Comparison of ENCODE assay signal across 14 cellular contexts in the genomic region with DNA sequence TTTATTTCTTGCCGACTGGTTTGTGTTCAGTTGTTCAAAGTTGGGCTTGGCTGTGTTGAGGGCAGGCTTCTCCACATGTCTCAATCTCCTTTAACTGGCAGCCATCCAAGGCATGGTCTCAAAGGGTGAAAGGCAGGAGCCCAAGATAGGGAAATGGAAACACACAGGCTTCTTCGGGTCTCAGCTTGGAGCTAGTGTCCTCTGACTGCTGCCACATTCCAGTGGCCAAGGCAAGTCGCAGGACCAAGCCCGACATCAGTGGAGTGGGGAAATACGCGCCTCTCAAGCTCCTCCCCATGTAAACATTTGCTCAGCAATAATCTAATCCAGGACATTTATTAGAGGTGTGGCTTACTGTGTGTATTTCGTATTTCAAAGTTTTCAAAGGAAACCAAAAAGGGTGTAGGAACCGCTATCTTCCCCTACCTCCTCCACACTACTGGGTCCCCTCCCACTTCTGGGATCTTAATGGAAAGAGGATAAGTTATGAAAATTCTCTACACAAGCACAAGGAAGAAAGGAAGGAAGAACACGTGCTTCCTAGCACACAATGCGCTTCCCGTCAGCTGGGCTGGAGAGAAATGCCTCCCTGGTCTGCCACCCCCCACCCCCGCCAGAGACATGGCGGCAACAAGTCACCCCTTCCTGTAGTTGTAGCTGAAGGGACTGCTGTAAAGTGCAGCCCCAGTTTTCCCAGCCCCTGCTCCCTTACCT.
A peak's percentile ranks its signal among the peaks of the same experiment; 100 is the strongest.
DNase-seq lines count a peak whose midpoint lies in the region; ATAC-seq and TF ChIP-seq lines count a peak whose summit lies in the region.
"Had no signal": no experiment of that assay in that cellular context is flagged by ENCODE, and none has a peak within 500 bp of the region (broad histone marks: within the 10 kb centered on the region; RNA-seq: fewer than 3 reads in every experiment).

No MANE protein-coding gene starts in this region.

- POLR2A ChIA-PET in IMR-90 (lab: Charles Lee; ENCODE audit: unreplicated experiment), result no interaction called here
- POLR2A ChIA-PET in OCI-LY7 (lab: Charles Lee), result interaction anchor here (0.6 to 1.0 kb wide), 2 partner anchors 44 to 420 kb away, joined by 3 to 7 read pairs; no protein-coding TSS in a partner anchor
- POLR2A ChIA-PET in GM10248 (lab: Yijun Ruan, JAX), result no interaction called here

- no peak overlapping the region for H2AK9ac ChIP-seq in IMR-90 (replicated peaks; ENCODE audit: low read depth, low read length, poor library complexity)

- no peak overlapping the region for H3K14ac ChIP-seq in IMR-90 (replicated peaks; ENCODE audit: low read depth, low read length)

- H2BK120ac ChIP-seq in IMR-90 (ENCODE audit: low read depth, low read length), result no peak overlapping the region

- H4K20me1 ChIP-seq in IMR-90 (ENCODE audit: insufficient read depth, low read length), result no peaks in the 10 kb centered on the region
- no peaks in the 10 kb centered on the region for H4K20me1 ChIP-seq in OCI-LY7 (ENCODE audit: insufficient read depth, low read length)

- H3K9ac ChIP-seq in IMR-90 (ENCODE audit: low read depth, low read length), result no peak overlapping the region
- peak overlapping the region in 1 of 2 donors; percentile 0 for H3K9ac ChIP-seq in colonic mucosa (ENCODE audit: low read depth in 2 of 2, low read length in 2 of 2)
- no peak overlapping the region for H3K9ac ChIP-seq in liver (ENCODE audit: low read depth in 1 of 2, low read length in 2 of 2)

- H3K27me3 ChIP-seq in IMR-90 (ENCODE audit: control insufficient read depth, insufficient read depth, low read length) (peaks cover 11% of the 10 kb centered on the region), colonic mucosa (no peaks in the 10 kb centered on the region), liver (ENCODE audit: control insufficient read depth in 4 of 4, insufficient read depth in 4 of 4, low read length in 3 of 4) (no peaks in the 10 kb centered on the region)
- H3K27me3 ChIP-seq: BE2C had no signal

- H4K91ac ChIP-seq in IMR-90 (ENCODE audit: insufficient read depth, low read depth, low read length), result no peak overlapping the region

- no peak overlapping the region for H2BK5ac ChIP-seq in IMR-90 (ENCODE audit: low read depth, low read length, poor library complexity, severe bottlenecking)

- no peak overlapping the region for H4K8ac ChIP-seq in IMR-90 (ENCODE audit: low read depth in 2 of 2, low read length in 2 of 2)

- no peak overlapping the region for H2BK20ac ChIP-seq in IMR-90 (ENCODE audit: low read depth, low read length)

- peaks cover 9% of the 10 kb centered on the region for H3K4me1 ChIP-seq in IMR-90 (ENCODE audit: control insufficient read depth, insufficient read depth, low read length)
- H3K4me1 ChIP-seq in colonic mucosa, result peaks cover 7% of the 10 kb centered on the region
- H3K4me1 ChIP-seq in liver (ENCODE audit: control insufficient read depth in 4 of 4, insufficient read depth in 4 of 4, low read length in 3 of 4), result peaks cover 3 to 24% (median 17%) of the 10 kb centered on the region in 4 donors
- peaks cover 11% of the 10 kb centered on the region for H3K4me1 ChIP-seq in OCI-LY7 (ENCODE audit: insufficient read depth, low read length, poor library complexity, severe bottlenecking)

- no peak for TF ChIP-seq POLR2A in IMR-90 (IDR thresholded peaks at IDR 0.05; ENCODE audit: low read depth, low read length)

- in situ Hi-C loops in IMR-90 (cut with MboI; ENCODE audit: low sequenced_read_pairs), result loop anchor here (25.0 kb wide), 1 partner anchor 530 kb away; no protein-coding TSS in a partner anchor

- peaks cover 5% of the 10 kb centered on the region for H3K9me1 ChIP-seq in IMR-90 (ENCODE audit: insufficient read depth, low read length)

- no peak overlapping the region for H3K4ac ChIP-seq in IMR-90 (ENCODE audit: low read depth, low read length)

- no peak overlapping the region for H3K56ac ChIP-seq in IMR-90 (ENCODE audit: extremely low read depth, insufficient read depth, low read length)

- H2AFZ ChIP-seq in IMR-90 (replicated peaks; ENCODE audit: low read length, poor library complexity) (peak overlapping the region; percentile 52), OCI-LY7 (ENCODE audit: low read length) (no peak overlapping the region)

- H3K4me2 ChIP-seq in IMR-90 (ENCODE audit: low read depth, low read length) (no peak overlapping the region), OCI-LY7 (ENCODE audit: low read length) (no peak overlapping the region)

- no peak for TF ChIP-seq RAD21 in IMR-90 (IDR thresholded peaks at IDR 0.05; ENCODE audit: low read length)
- TF ChIP-seq RAD21 in liver (IDR thresholded peaks at IDR 0.05), result no peak

- no peaks in the 10 kb centered on the region for H3K79me1 ChIP-seq in IMR-90 (ENCODE audit: low read depth in 1 of 2, low read length in 2 of 2)

- H2AK5ac ChIP-seq in IMR-90 (ENCODE audit: low read depth, low read length), result no peak overlapping the region

- H2BK15ac ChIP-seq in IMR-90 (ENCODE audit: low read depth, low read length), result no peak overlapping the region; the same call in 2 of the 3 replicates

- H3K4me3 ChIP-seq in IMR-90 (ENCODE audit: insufficient read depth, low read depth, low read length) (no peak overlapping the region), colonic mucosa (no peak overlapping the region), liver (ENCODE audit: low read depth in 1 of 3, low read length in 3 of 3) (no peak overlapping the region), OCI-LY7 (ENCODE audit: low read depth, low read length, poor library complexity, severe bottlenecking) (no peak overlapping the region)

- CTCF ChIA-PET in IMR-90 (lab: Yijun Ruan, JAX) (interaction anchor here (0.5 kb wide), 1 partner anchor 993 kb away, joined by 4 read pairs; no protein-coding TSS in a partner anchor), OCI-LY7 (lab: Charles Lee; ENCODE audit: unreplicated experiment) (interaction anchor here (0.6 kb wide), 1 partner anchor 28 kb away, joined by 4 read pairs; no protein-coding TSS in a partner anchor), GM10248 (lab: Yijun Ruan, JAX) (no interaction called here)

- H3K18ac ChIP-seq in IMR-90 (ENCODE audit: low read depth, low read length), result no peak overlapping the region

- H3K27ac ChIP-seq in 22Rv1 (peak overlapping the region; percentile 30; the same call in 1 of the 2 replicates), IMR-90 (ENCODE audit: insufficient read depth, low read length) (no peak overlapping the region), colonic mucosa (no peak overlapping the region), liver (ENCODE audit: low read depth in 1 of 2, low read length in 2 of 2) (peak overlapping the region in 1 of 2 donors; percentile 22), OCI-LY7 (ENCODE audit: low read depth, low read length, poor library complexity, severe bottlenecking) (no peak overlapping the region)
- H3K27ac ChIP-seq: neutrophil had no signal

- intact Hi-C loops in IMR-90 (cut with micrococcal nuclease), result no loop called here
- intact Hi-C loops in colonic mucosa (cut with DNase I), result no loop called here
- intact Hi-C loops in OCI-LY7 (cut with micrococcal nuclease; ENCODE audit: unreplicated experiment), result no loop called here

- H3K36me3 ChIP-seq in IMR-90 (ENCODE audit: control insufficient read depth, insufficient read depth, low read length) (no peaks in the 10 kb centered on the region), colonic mucosa (no peaks in the 10 kb centered on the region), liver (ENCODE audit: control insufficient read depth in 4 of 4, insufficient read depth in 3 of 4, low read depth in 1 of 4, low read length in 3 of 4) (no peaks in the 10 kb centered on the region), OCI-LY7 (ENCODE audit: insufficient read depth, low read length) (no peaks in the 10 kb centered on the region)
- H3K36me3 ChIP-seq: BE2C, neutrophil had no signal

- no peaks in the 10 kb centered on the region for H3K9me2 ChIP-seq in OCI-LY7 (ENCODE audit: insufficient read depth, low read length)

- H3K9me3 ChIP-seq in IMR-90 (ENCODE audit: control insufficient read depth, insufficient read depth, low read length) (peaks cover 6% of the 10 kb centered on the region), colonic mucosa (no peaks in the 10 kb centered on the region), liver (ENCODE audit: control insufficient read depth in 4 of 4, low read length in 3 of 4) (no peaks in the 10 kb centered on the region), OCI-LY7 (ENCODE audit: low read length) (no peaks in the 10 kb centered on the region)
- H3K9me3 ChIP-seq: BE2C, neutrophil had no signal

- WGBS in IMR-90 (ENCODE audit: extremely low coverage in 2 of 2, insufficient read length in 1 of 2), 2 experiments, result no CpG with 5 or more reads among the region's 13 CpGs
- 24% methylated on average over 13 of the region's 13 CpGs for WGBS in liver

- BruUV-seq in IMR-90 (replicated peaks; lab: Mats Ljungman, UMichigan) (no TSS peak), OCI-LY7 (replicated peaks; lab: Mats Ljungman, UMichigan) (no TSS peak)

- H4K5ac ChIP-seq in IMR-90 (ENCODE audit: low read depth, low read length), result no peak overlapping the region

- H3K23ac ChIP-seq in IMR-90 (ENCODE audit: low read depth, low read length), result no peak overlapping the region

- dilution Hi-C loops in IMR-90 (cut with HindIII; ENCODE audit: low sequenced_read_pairs, unreplicated experiment), result no loop called here

- TF ChIP-seq CTCF in 22Rv1 (IDR thresholded peaks at IDR 0.05) (no peak), IMR-90 (conservative IDR thresholded peaks at IDR 0.05; ENCODE audit: low read depth, low read length) (no peak), colonic mucosa (IDR thresholded peaks at IDR 0.05) (no peak), liver (IDR thresholded peaks at IDR 0.05; ENCODE audit: low read depth, low read length, missing input control) (no peak), OCI-LY7 (conservative IDR thresholded peaks at IDR 0.05; ENCODE audit: low read length) (no peak), GM10248 (IDR thresholded peaks at IDR 0.05; ENCODE audit: control extremely low read depth, extremely low read depth, low read depth, missing control alignments) (no peak)

- no peaks in the 10 kb centered on the region for H3K79me2 ChIP-seq in OCI-LY7 (ENCODE audit: insufficient read depth, low read depth, low read length)

- DNase-seq in IMR-90, result no peak
- DNase-seq in colonic mucosa, result peak; percentile 70
- DNase-seq in OCI-LY7 (ENCODE audit: low spot score), result no peak
- no peak for DNase-seq in inferior parietal cortex (ENCODE audit: extremely low spot score)
- no peak for DNase-seq in GM10248 (ENCODE audit: extremely low spot score)
- DNase-seq: BE2C; H7; stimulated activated CD4-positive, alpha-beta T cell treated with anti-CD3 and anti-CD28 coated beads, Interleukin-2, amount 100 ng/mL, for 48 hours; stimulated activated naive CD8-positive, alpha-beta T cell treated with anti-CD3 and anti-CD28 coated beads, Interleukin-15, amount 100 ng/mL, for 72 hours; T-helper 2 cell had no signal

- no peak for ATAC-seq in IMR-90 (ENCODE audit: low read depth)
- ATAC-seq in GM18909 (IDR thresholded peaks at IDR 0.05; ENCODE audit: poor library complexity, unreplicated experiment), result no peak
- ATAC-seq: stimulated activated naive CD8-positive, alpha-beta T cell treated with anti-CD3 and anti-CD28 coated beads, Interleukin-15, amount 100 ng/mL, for 72 hours had no signal

TF ChIP-seq in IMR-90, 13 proteins besides CTCF, POLR2A, EP300 and RAD21 (continues in another document):
- TF ChIP-seq BHLHE40 (IDR thresholded peaks at IDR 0.05; ENCODE audit: low read depth, low read length), result no peak

TF ChIP-seq in liver, 16 proteins besides CTCF, POLR2A, EP300 and RAD21 (continues in another document):
- TF ChIP-seq SP1 (IDR thresholded peaks at IDR 0.05), result no peak
